8 cellular contexts compared by ENCODE assay signal in genomic region chr17:76529224-76529642, GRCh38. TPM values are rescaled to one million over a fixed set of nuclear protein-coding genes. Genes with fewer than 3 reads are reported as not detected.
DNase-seq lines count a peak whose midpoint lies in the region; ATAC-seq and TF ChIP-seq lines count a peak whose summit lies in the region.
"Had no signal": no experiment of that assay in that cellular context is flagged by ENCODE, and none has a peak within 500 bp of the region (broad histone marks: within the 10 kb centered on the region; RNA-seq: fewer than 3 reads in every experiment).

No MANE protein-coding gene starts in this region.

- H3K4me3 ChIP-seq in lower lobe of right lung: no peak overlapping the region
- no peak overlapping the region for H3K4me3 ChIP-seq in upper lobe of left lung

- H3K9me3 ChIP-seq in lower lobe of right lung (no peaks in the 10 kb centered on the region), upper lobe of left lung (no peaks in the 10 kb centered on the region)

- in situ Hi-C loops in KBM-7 (cut with MboI; ENCODE audit: low pct_unique_long_range_greater_than_20kb, low sequenced_read_pairs): no loop called here

- H3K36me3 ChIP-seq in lower lobe of right lung (no peaks in the 10 kb centered on the region), upper lobe of left lung (no peaks in the 10 kb centered on the region)

- 28 to 32% methylated on average over 9 of the region's 9 CpGs for WGBS in upper lobe of left lung, 2 donors

- no peaks in the 10 kb centered on the region for H3K27me3 ChIP-seq in lower lobe of right lung (ENCODE audit: low read depth)
- no peaks in the 10 kb centered on the region for H3K27me3 ChIP-seq in upper lobe of left lung

- H3K9me3 Mint-ChIP-seq in activated naive CD4-positive, alpha-beta T cell treated with anti-CD3 and anti-CD28 coated beads, Interleukin-2, amount 10 ng/mL, durations not matched to agents 7 days and 5 days: no peaks in the 10 kb centered on the region

- ATAC-seq in lower lobe of right lung (peak; percentile 64 to 71), upper lobe of left lung (ENCODE audit: low FRiP score in 2 of 2) (peak; percentile 55 to 88), GM21619 (IDR thresholded peaks at IDR 0.05; ENCODE audit: unreplicated experiment) (no peak)

- no peak overlapping the region for H3K4me3 Mint-ChIP-seq in activated naive CD4-positive, alpha-beta T cell treated with anti-CD3 and anti-CD28 coated beads, Interleukin-2, amount 10 ng/mL, durations not matched to agents 7 days and 5 days

- CTCF ChIA-PET in activated naive CD4-positive, alpha-beta T cell treated with anti-CD3 and anti-CD28 coated beads, Interleukin-2, amount 10 ng/mL, durations not matched to agents 7 days and 5 days (lab: Charles Lee): interaction anchor here (1.3 kb wide), 1 partner anchor 12 kb away, joined by 3 read pairs; no protein-coding TSS in a partner anchor

- no peak for TF ChIP-seq EP300 in upper lobe of left lung (IDR thresholded peaks at IDR 0.05)

- peaks cover 54% of the 10 kb centered on the region for H3K27me3 Mint-ChIP-seq in activated naive CD4-positive, alpha-beta T cell treated with anti-CD3 and anti-CD28 coated beads, Interleukin-2, amount 10 ng/mL, durations not matched to agents 7 days and 5 days

- H3K27ac Mint-ChIP-seq in activated naive CD4-positive, alpha-beta T cell treated with anti-CD3 and anti-CD28 coated beads, Interleukin-2, amount 10 ng/mL, durations not matched to agents 7 days and 5 days: no peak overlapping the region

- TF ChIP-seq CTCF in lower lobe of right lung (IDR thresholded peaks at IDR 0.05) (no peak), upper lobe of left lung (IDR thresholded peaks at IDR 0.05) (peak in 1 of 6 experiments; percentile 13)

- DNase-seq in KBM-7 (peak; percentile 21), cerebellar cortex (ENCODE audit: low spot score) (peak; percentile 50), lower lobe of right lung (peak; percentile 80), upper lobe of left lung (peak in 1 of 2 donors; percentile 74)
- no peak for DNase-seq in activated CD4-positive, alpha-beta T cell treated with anti-CD3 and anti-CD28 coated beads, Interleukin-2, amount 50 U/mL, for 48 hours
- no peak for DNase-seq in activated naive CD4-positive, alpha-beta T cell treated with anti-CD3 and anti-CD28 coated beads, Interleukin-2, amount 10 ng/mL, durations not matched to agents 7 days and 5 days

- intact Hi-C loops in lower lobe of right lung (cut with DNase I): no loop called here

- peaks cover 70% of the 10 kb centered on the region for H3K4me1 ChIP-seq in lower lobe of right lung
- peaks cover 59 to 66% (median 61%) of the 10 kb centered on the region in 4 donors for H3K4me1 ChIP-seq in upper lobe of left lung

- TF ChIP-seq POLR2A in upper lobe of left lung (IDR thresholded peaks at IDR 0.05): peak in 1 of 4 donors; percentile 32

- peak overlapping the region; percentile 90 for H3K27ac ChIP-seq in lower lobe of right lung
- peak overlapping the region; percentile 85 to 93 (median 90) for H3K27ac ChIP-seq in upper lobe of left lung
- H3K27ac ChIP-seq: HL-60 had no signal

- peaks cover 16% of the 10 kb centered on the region for H3K4me1 Mint-ChIP-seq in activated naive CD4-positive, alpha-beta T cell treated with anti-CD3 and anti-CD28 coated beads, Interleukin-2, amount 10 ng/mL, durations not matched to agents 7 days and 5 days

- no peaks in the 10 kb centered on the region for H3K36me3 Mint-ChIP-seq in activated naive CD4-positive, alpha-beta T cell treated with anti-CD3 and anti-CD28 coated beads, Interleukin-2, amount 10 ng/mL, durations not matched to agents 7 days and 5 days

RNA-seq across cellular contexts. Expression of gene CYGB, which starts 8.3 kb away (rescaled TPM):
- total RNA-seq in lower lobe of right lung (30.2 TPM), upper lobe of left lung (10 to 100 TPM in 5 of 6 donors, 1 to 10 TPM in 1; 6.4 to 33.9 (median 16.6) TPM)

RNA-seq across cellular contexts. Expression of gene PRCD, which starts 10.6 kb away (rescaled TPM):
- total RNA-seq in lower lobe of right lung (8.2 TPM), upper lobe of left lung (10 to 100 TPM in 1 of 6 donors, 1 to 10 TPM in 4, not detected in 1; 3.0 to 13.9 (median 7.2) TPM)

RNA-seq across cellular contexts. Expression of gene RHBDF2, which starts 28.0 kb away (rescaled TPM):
- total RNA-seq in lower lobe of right lung: 47.8 TPM
- total RNA-seq in upper lobe of left lung: 100 to 1,000 TPM in 2 of 6 donors, 10 to 100 TPM in 4; 34.3 to 137 (median 47.6) TPM

RNA-seq across cellular contexts. Expression of gene ST6GALNAC2, which starts 56.4 kb away (rescaled TPM):
- total RNA-seq in lower lobe of right lung: 29.0 TPM
- total RNA-seq in upper lobe of left lung: 10 to 100 TPM; 24.4 to 63.5 (median 39.8) TPM

Comparison
In these comparisons a context has a peak if more than half of its experiments do, and no peak if none do; other contexts are left out.
1. DNase-seq: peak in KBM-7 (single experiment), cerebellar cortex (single experiment) and lower lobe of right lung (single experiment); none in activated CD4-positive, alpha-beta T cell treated with anti-CD3 and anti-CD28 coated beads, Interleukin-2, amount 50 U/mL, for 48 hours (0 of 2) and activated naive CD4-positive, alpha-beta T cell treated with anti-CD3 and anti-CD28 coated beads, Interleukin-2, amount 10 ng/mL, durations not matched to agents 7 days and 5 days (single experiment).